Comparison of ENCODE assay signal across 13 cellular contexts in the genomic region with DNA sequence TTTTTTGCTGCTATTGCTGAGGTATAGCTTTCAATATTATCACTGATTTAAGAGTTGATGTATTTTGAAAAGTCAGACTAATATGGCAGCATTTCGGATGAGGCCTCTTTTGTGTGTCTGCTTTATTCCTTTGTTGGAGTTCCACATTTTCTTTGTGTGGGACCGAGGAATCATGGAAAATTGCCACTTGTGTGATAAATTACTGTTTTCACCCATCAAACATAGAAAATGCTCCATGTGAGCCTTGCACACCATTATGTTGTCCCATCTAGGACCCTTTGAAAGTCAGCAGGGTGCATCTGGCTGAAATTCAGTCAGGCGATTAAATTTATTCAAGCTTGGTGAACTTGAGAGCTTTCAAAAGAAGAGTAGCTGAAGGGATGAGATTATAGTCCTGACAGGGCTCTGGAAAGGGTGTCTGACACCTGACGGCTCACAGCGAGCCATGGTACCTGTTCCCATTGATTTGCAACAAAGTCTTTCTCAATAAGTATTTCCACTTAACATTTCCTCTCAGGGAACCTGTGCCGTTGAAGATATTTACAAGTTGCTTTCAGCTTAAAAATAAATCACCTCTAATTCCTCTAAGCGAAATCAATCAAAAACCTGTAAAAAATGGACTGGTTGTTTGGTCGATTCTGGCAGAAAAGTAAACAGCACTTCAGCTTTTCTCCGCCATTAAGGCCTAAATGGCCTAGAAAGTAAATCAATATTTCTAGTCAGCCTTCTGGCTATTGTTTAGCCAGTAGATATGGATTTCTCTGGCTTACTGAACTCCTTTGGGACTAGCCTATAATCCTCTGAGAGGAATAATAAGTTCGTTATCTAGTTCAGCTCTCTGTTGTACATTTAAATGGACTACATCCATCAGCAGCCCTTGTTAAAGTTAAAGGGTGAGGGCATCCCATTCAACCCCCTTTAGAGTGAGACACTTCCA.
DNase-seq lines count a peak whose midpoint lies in the region; TF ChIP-seq lines count a peak whose summit lies in the region.
"Had no signal": no experiment of that assay in that cellular context is flagged by ENCODE, and none has a peak within 500 bp of the region (broad histone marks: within the 10 kb centered on the region; RNA-seq: fewer than 3 reads in every experiment).

No MANE protein-coding gene starts in this region.

- H3K4me3 Mint-ChIP-seq in progenitor cell of endocrine pancreas (ENCODE audit: low read depth): peak overlapping the region; percentile 7
- H3K4me3 Mint-ChIP-seq: activated naive CD8-positive, alpha-beta T cell treated with anti-CD3 and anti-CD28 coated beads, Interleukin-2, amount 10 ng/mL, durations not matched to agents 7 days and 5 days; CD4-positive, CD25-positive, alpha-beta regulatory T cell; naive B cell had no signal

- no peak for TF ChIP-seq CTCF in progenitor cell of endocrine pancreas (IDR thresholded peaks at IDR 0.05; ENCODE audit: unreplicated experiment)

- peak overlapping the region; percentile 78 for H3K27ac Mint-ChIP-seq in progenitor cell of endocrine pancreas
- H3K27ac Mint-ChIP-seq: activated naive CD8-positive, alpha-beta T cell treated with anti-CD3 and anti-CD28 coated beads, Interleukin-2, amount 10 ng/mL, durations not matched to agents 7 days and 5 days; CD4-positive, CD25-positive, alpha-beta regulatory T cell; naive B cell had no signal

- no peaks in the 10 kb centered on the region for H3K27me3 Mint-ChIP-seq in progenitor cell of endocrine pancreas
- H3K27me3 Mint-ChIP-seq: activated naive CD8-positive, alpha-beta T cell treated with anti-CD3 and anti-CD28 coated beads, Interleukin-2, amount 10 ng/mL, durations not matched to agents 7 days and 5 days; CD4-positive, CD25-positive, alpha-beta regulatory T cell; naive B cell had no signal

- DNase-seq in HuH-7.5 (ENCODE audit: low spot score) (peak; percentile 37), NCI-H2029 treated with DMSO at 0.1 percent for 48 hours (lab: John Stamatoyannopoulos, UW) (peak; percentile 71), NCI-H774 (lab: John Stamatoyannopoulos, UW) (peak; percentile 47), progenitor cell of endocrine pancreas (ENCODE audit: low spot score, unreplicated experiment) (no peak), C1 segment of cervical spinal cord (lab: John Stamatoyannopoulos, UW) (no peak), AG08395 (ENCODE audit: low spot score) (no peak)
- DNase-seq in activated effector memory CD4-positive, alpha-beta T cell treated with anti-CD3 and anti-CD28 coated beads, Interleukin-2, amount 50 U/mL, for 16 hours: no peak
- DNase-seq: activated naive CD8-positive, alpha-beta T cell treated with anti-CD3 and anti-CD28 coated beads, Interleukin-2, amount 10 ng/mL, durations not matched to agents 7 days and 5 days; activated T-cell treated with anti-CD3 and anti-CD28 coated beads, Interleukin-2, amount 50 U/mL, for 1 hour; CD4-positive, CD25-positive, alpha-beta regulatory T cell; effector CD4-positive, alpha-beta T cell; naive B cell; stimulated activated CD4-positive, alpha-beta T cell treated with anti-CD3 and anti-CD28 coated beads, Interleukin-15, amount 100 ng/mL, for 24 hours had no signal

- H3K36me3 Mint-ChIP-seq in progenitor cell of endocrine pancreas (ENCODE audit: insufficient read depth): no peaks in the 10 kb centered on the region
- H3K36me3 Mint-ChIP-seq: activated naive CD8-positive, alpha-beta T cell treated with anti-CD3 and anti-CD28 coated beads, Interleukin-2, amount 10 ng/mL, durations not matched to agents 7 days and 5 days; CD4-positive, CD25-positive, alpha-beta regulatory T cell; naive B cell had no signal

- peaks cover 4% of the 10 kb centered on the region for H3K9me3 Mint-ChIP-seq in progenitor cell of endocrine pancreas (ENCODE audit: low read depth)
- H3K9me3 Mint-ChIP-seq: activated naive CD8-positive, alpha-beta T cell treated with anti-CD3 and anti-CD28 coated beads, Interleukin-2, amount 10 ng/mL, durations not matched to agents 7 days and 5 days had no signal

- peaks cover 18% of the 10 kb centered on the region for H3K4me1 Mint-ChIP-seq in progenitor cell of endocrine pancreas (ENCODE audit: low read depth)
- H3K4me1 Mint-ChIP-seq: activated naive CD8-positive, alpha-beta T cell treated with anti-CD3 and anti-CD28 coated beads, Interleukin-2, amount 10 ng/mL, durations not matched to agents 7 days and 5 days; CD4-positive, CD25-positive, alpha-beta regulatory T cell; naive B cell had no signal

Comparison
In these comparisons a context has a peak if more than half of its experiments do, and no peak if none do; other contexts are left out.
1. DNase-seq: peak in HuH-7.5 (single experiment), NCI-H2029 treated with DMSO at 0.1 percent for 48 hours (single experiment) and NCI-H774 (single experiment); none in progenitor cell of endocrine pancreas (single experiment), activated effector memory CD4-positive, alpha-beta T cell treated with anti-CD3 and anti-CD28 coated beads, Interleukin-2, amount 50 U/mL, for 16 hours (single experiment), C1 segment of cervical spinal cord (0 of 14) and AG08395 (single experiment).